Comparison of ENCODE assay signal across 26 cellular contexts in genomic region chr6:100309174-100309573, GRCh38.
"Had no signal": no experiment of that assay in that cellular context is flagged by ENCODE, and none has a peak within 500 bp of the region (broad histone marks: within the 10 kb centered on the region; RNA-seq: fewer than 3 reads in every experiment).

No MANE protein-coding gene starts in this region.

- H3K4me3 ChIP-seq: left lung, lower lobe of right lung, neural progenitor cell, psoas muscle, right lobe of liver, spleen, suprapubic skin, thoracic aorta, tibial artery, upper lobe of right lung had no signal

- H3K9me3 ChIP-seq: left lung, lower lobe of right lung, neutrophil, psoas muscle, right lobe of liver, spleen, suprapubic skin, thoracic aorta, tibial artery, upper lobe of right lung had no signal

- H3K79me2 ChIP-seq: parathyroid adenoma had no signal

- H3K27ac ChIP-seq: left lung, lower lobe of right lung, neural progenitor cell, neutrophil, parathyroid adenoma, psoas muscle, right lobe of liver, spleen, suprapubic skin, thoracic aorta, tibial artery, upper lobe of right lung had no signal

- H2AFZ ChIP-seq: neural progenitor cell, parathyroid adenoma had no signal

- DNase-seq: hippocampal formation; kidney glomerular epithelial cell; left cardiac atrium; left lung; lower lobe of right lung; mammary epithelial cell; mesenchymal stem cell; naive B cell; natural killer cell; nephron progenitor cell; occipital lobe; psoas muscle; right lobe of liver; small intestine; spleen; stimulated activated CD4-positive, alpha-beta T cell treated with anti-CD3 and anti-CD28 coated beads, Interleukin-4, amount 100 ng/mL, for 24 hours; stimulated activated naive CD4-positive, alpha-beta T cell; tibial artery; trophoblast cell; upper lobe of right lung had no signal

- H3K4me1 ChIP-seq: left lung, lower lobe of right lung, neural progenitor cell, parathyroid adenoma, psoas muscle, right lobe of liver, spleen, suprapubic skin, tibial artery, upper lobe of right lung had no signal

- H3K4me2 ChIP-seq: neural progenitor cell had no signal

- H3K36me3 ChIP-seq: left lung, lower lobe of right lung, neural progenitor cell, neutrophil, right lobe of liver, spleen, suprapubic skin, thoracic aorta, tibial artery, upper lobe of right lung had no signal

- H3K27me3 ChIP-seq: left lung, neural progenitor cell, neutrophil, right lobe of liver, spleen, tibial artery, upper lobe of right lung had no signal

- H3K9ac ChIP-seq: neural progenitor cell, parathyroid adenoma had no signal

- ATAC-seq: left cardiac atrium; left lung; lower lobe of right lung; natural killer cell; psoas muscle; right lobe of liver; stimulated activated effector memory CD8-positive, alpha-beta T cell treated with anti-CD3 and anti-CD28 coated beads, Interleukin-12 subunit alpha, Interleukin-12 subunit beta, amount 100 ng/mL, for 72 hours; upper lobe of right lung had no signal
